Comparison of ENCODE assay signal across 1 cellular context in genomic region chr10:69055241-69055640, GRCh38.
TF ChIP-seq lines count a peak whose summit lies in the region.

No MANE protein-coding gene starts in this region.

TF ChIP-seq in GM12878, 131 proteins besides CTCF, POLR2A, EP300 and RAD21 (continues in another document):
- TF ChIP-seq PAX5 (IDR thresholded peaks at IDR 0.05; ENCODE audit: borderline replicate concordance, low read depth, low read length), result 0 out of 2 replicates have a peak, but pooled peaks have one; percentile 25
- TF ChIP-seq NFXL1 (IDR thresholded peaks at IDR 0.05; ENCODE audit: borderline replicate concordance), result no peak
- no peak for TF ChIP-seq SREBF2 (IDR thresholded peaks at IDR 0.05; ENCODE audit: low read length)
- TF ChIP-seq, protein P1, sequence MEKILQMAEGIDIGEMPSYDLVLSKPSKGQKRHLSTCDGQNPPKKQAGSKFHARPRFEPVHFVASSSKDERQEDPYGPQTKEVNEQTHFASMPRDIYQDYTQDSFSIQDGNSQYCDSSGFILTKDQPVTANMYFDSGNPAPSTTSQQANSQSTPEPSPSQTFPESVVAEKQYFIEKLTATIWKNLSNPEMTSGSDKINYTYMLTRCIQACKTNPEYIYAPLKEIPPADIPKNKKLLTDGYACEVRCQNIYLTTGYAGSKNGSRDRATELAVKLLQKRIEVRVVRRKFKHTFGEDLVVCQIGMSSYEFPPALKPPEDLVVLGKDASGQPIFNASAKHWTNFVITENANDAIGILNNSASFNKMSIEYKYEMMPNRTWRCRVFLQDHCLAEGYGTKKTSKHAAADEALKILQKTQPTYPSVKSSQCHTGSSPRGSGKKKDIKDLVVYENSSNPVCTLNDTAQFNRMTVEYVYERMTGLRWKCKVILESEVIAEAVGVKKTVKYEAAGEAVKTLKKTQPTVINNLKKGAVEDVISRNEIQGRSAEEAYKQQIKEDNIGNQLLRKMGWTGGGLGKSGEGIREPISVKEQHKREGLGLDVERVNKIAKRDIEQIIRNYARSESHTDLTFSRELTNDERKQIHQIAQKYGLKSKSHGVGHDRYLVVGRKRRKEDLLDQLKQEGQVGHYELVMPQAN (conservative IDR thresholded peaks at IDR 0.05), result no peak
- no peak for TF ChIP-seq TCF12 (IDR thresholded peaks at IDR 0.05; ENCODE audit: low read depth, low read length)
- peak; percentile 88 for TF ChIP-seq RUNX3 (IDR thresholded peaks at IDR 0.05; ENCODE audit: low read length)
- TF ChIP-seq LARP7 (IDR thresholded peaks at IDR 0.05), result no peak
- peak; percentile 7; the same call in 1 of the 2 replicates for TF ChIP-seq RAD51 (IDR thresholded peaks at IDR 0.05)
- no peak for TF ChIP-seq ASH2L (IDR thresholded peaks at IDR 0.05; ENCODE audit: borderline replicate concordance, low read depth)
- peak; percentile 78; the same call in 1 of the 2 replicates for TF ChIP-seq IRF4 (IDR thresholded peaks at IDR 0.05; ENCODE audit: low read depth, low read length)
- TF ChIP-seq MYC (IDR thresholded peaks at IDR 0.05; ENCODE audit: insufficient read depth, insufficient read length, insufficient replicate concordance, low read length, severe bottlenecking), result no peak
- TF ChIP-seq MTA2 (IDR thresholded peaks at IDR 0.05; ENCODE audit: low read depth), result peak; percentile 40; the same call in 1 of the 2 replicates
- 0 out of 2 replicates have a peak, but pooled peaks have one; percentile 68 for TF ChIP-seq RCOR1 (conservative IDR thresholded peaks at IDR 0.05; ENCODE audit: low read depth, low read length)
- no peak for TF ChIP-seq RBBP5 (conservative IDR thresholded peaks at IDR 0.05)
- TF ChIP-seq, protein P2, sequence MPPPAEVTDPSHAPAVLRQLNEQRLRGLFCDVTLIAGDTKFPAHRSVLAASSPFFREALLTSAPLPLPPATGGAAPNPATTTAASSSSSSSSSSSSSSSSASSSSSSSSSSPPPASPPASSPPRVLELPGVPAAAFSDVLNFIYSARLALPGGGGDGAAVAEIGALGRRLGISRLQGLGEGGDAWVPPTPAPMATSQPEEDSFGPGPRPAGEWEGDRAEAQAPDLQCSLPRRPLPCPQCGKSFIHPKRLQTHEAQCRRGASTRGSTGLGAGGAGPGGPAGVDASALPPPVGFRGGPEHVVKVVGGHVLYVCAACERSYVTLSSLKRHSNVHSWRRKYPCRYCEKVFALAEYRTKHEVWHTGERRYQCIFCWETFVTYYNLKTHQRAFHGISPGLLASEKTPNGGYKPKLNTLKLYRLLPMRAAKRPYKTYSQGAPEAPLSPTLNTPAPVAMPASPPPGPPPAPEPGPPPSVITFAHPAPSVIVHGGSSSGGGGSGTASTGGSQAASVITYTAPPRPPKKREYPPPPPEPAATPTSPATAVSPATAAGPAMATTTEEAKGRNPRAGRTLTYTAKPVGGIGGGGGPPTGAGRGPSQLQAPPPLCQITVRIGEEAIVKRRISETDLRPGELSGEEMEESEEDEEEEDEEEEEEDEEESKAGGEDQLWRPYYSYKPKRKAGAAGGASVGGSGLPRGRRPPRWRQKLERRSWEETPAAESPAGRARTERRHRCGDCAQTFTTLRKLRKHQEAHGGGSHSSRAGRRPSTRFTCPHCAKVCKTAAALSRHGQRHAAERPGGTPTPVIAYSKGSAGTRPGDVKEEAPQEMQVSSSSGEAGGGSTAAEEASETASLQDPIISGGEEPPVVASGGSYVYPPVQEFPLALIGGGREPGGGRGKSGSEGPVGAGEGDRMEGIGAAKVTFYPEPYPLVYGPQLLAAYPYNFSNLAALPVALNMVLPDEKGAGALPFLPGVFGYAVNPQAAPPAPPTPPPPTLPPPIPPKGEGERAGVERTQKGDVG (CRISPR knock-in tag; IDR thresholded peaks at IDR 0.05), result no peak
- TF ChIP-seq ZNF384 (IDR thresholded peaks at IDR 0.05; ENCODE audit: borderline replicate concordance, low read depth, low read length), result peak; percentile 43; the same call in 1 of the 2 replicates
- TF ChIP-seq CBFB (IDR thresholded peaks at IDR 0.05; ENCODE audit: low read depth), result 0 out of 2 replicates have a peak, but pooled peaks have one; percentile 21
- no peak for TF ChIP-seq CHD4 (IDR thresholded peaks at IDR 0.05)
- TF ChIP-seq MYB (IDR thresholded peaks at IDR 0.05; ENCODE audit: borderline replicate concordance, low read depth, low read length), result 0 out of 2 replicates have a peak, but pooled peaks have one; percentile 58
- TF ChIP-seq IKZF2 (IDR thresholded peaks at IDR 0.05), result peak in 1 of 2 experiments; percentile 40; a peak in 2 of 4 replicates
- TF ChIP-seq KDM1A (IDR thresholded peaks at IDR 0.05; ENCODE audit: borderline replicate concordance), result no peak
- TF ChIP-seq POLR2AphosphoS2 (IDR thresholded peaks at IDR 0.05; ENCODE audit: low read depth, low read length), result no peak
- TF ChIP-seq, protein P3, sequence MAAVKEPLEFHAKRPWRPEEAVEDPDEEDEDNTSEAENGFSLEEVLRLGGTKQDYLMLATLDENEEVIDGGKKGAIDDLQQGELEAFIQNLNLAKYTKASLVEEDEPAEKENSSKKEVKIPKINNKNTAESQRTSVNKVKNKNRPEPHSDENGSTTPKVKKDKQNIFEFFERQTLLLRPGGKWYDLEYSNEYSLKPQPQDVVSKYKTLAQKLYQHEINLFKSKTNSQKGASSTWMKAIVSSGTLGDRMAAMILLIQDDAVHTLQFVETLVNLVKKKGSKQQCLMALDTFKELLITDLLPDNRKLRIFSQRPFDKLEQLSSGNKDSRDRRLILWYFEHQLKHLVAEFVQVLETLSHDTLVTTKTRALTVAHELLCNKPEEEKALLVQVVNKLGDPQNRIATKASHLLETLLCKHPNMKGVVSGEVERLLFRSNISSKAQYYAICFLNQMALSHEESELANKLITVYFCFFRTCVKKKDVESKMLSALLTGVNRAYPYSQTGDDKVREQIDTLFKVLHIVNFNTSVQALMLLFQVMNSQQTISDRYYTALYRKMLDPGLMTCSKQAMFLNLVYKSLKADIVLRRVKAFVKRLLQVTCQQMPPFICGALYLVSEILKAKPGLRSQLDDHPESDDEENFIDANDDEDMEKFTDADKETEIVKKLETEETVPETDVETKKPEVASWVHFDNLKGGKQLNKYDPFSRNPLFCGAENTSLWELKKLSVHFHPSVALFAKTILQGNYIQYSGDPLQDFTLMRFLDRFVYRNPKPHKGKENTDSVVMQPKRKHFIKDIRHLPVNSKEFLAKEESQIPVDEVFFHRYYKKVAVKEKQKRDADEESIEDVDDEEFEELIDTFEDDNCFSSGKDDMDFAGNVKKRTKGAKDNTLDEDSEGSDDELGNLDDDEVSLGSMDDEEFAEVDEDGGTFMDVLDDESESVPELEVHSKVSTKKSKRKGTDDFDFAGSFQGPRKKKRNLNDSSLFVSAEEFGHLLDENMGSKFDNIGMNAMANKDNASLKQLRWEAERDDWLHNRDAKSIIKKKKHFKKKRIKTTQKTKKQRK (IDR thresholded peaks at IDR 0.05; ENCODE audit: low read depth, low read length), result no peak
- TF ChIP-seq ZBTB11 (CRISPR knock-in tag; IDR thresholded peaks at IDR 0.05), result no peak
- peak; percentile 31 to 52; a peak in 1 of 4 replicates for TF ChIP-seq BHLHE40 (IDR thresholded peaks at IDR 0.05; ENCODE audit: borderline replicate concordance in 1 of 2, low read depth in 2 of 2, low read length in 1 of 2)
- TF ChIP-seq, protein P4, sequence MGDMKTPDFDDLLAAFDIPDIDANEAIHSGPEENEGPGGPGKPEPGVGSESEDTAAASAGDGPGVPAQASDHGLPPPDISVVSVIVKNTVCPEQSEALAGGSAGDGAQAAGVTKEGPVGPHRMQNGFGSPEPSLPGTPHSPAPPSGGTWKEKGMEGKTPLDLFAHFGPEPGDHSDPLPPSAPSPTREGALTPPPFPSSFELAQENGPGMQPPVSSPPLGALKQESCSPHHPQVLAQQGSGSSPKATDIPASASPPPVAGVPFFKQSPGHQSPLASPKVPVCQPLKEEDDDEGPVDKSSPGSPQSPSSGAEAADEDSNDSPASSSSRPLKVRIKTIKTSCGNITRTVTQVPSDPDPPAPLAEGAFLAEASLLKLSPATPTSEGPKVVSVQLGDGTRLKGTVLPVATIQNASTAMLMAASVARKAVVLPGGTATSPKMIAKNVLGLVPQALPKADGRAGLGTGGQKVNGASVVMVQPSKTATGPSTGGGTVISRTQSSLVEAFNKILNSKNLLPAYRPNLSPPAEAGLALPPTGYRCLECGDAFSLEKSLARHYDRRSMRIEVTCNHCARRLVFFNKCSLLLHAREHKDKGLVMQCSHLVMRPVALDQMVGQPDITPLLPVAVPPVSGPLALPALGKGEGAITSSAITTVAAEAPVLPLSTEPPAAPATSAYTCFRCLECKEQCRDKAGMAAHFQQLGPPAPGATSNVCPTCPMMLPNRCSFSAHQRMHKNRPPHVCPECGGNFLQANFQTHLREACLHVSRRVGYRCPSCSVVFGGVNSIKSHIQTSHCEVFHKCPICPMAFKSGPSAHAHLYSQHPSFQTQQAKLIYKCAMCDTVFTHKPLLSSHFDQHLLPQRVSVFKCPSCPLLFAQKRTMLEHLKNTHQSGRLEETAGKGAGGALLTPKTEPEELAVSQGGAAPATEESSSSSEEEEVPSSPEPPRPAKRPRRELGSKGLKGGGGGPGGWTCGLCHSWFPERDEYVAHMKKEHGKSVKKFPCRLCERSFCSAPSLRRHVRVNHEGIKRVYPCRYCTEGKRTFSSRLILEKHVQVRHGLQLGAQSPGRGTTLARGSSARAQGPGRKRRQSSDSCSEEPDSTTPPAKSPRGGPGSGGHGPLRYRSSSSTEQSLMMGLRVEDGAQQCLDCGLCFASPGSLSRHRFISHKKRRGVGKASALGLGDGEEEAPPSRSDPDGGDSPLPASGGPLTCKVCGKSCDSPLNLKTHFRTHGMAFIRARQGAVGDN (IDR thresholded peaks at IDR 0.05), result no peak
- TF ChIP-seq ZNF592 (IDR thresholded peaks at IDR 0.05), result no peak
- TF ChIP-seq SPI1 (IDR thresholded peaks at IDR 0.05; ENCODE audit: borderline replicate concordance, insufficient read depth, low read depth, low read length), result no peak
- no peak for TF ChIP-seq FOXM1 (IDR thresholded peaks at IDR 0.05; ENCODE audit: low read depth, low read length)
- TF ChIP-seq SMARCA5 (IDR thresholded peaks at IDR 0.05), result no peak
- TF ChIP-seq SMC3 (IDR thresholded peaks at IDR 0.05; ENCODE audit: borderline replicate concordance, low read length), result no peak
- 0 out of 2 replicates have a peak, but pooled peaks have one; percentile 22 for TF ChIP-seq BMI1 (IDR thresholded peaks at IDR 0.05; ENCODE audit: borderline replicate concordance)
- TF ChIP-seq, protein P5, sequence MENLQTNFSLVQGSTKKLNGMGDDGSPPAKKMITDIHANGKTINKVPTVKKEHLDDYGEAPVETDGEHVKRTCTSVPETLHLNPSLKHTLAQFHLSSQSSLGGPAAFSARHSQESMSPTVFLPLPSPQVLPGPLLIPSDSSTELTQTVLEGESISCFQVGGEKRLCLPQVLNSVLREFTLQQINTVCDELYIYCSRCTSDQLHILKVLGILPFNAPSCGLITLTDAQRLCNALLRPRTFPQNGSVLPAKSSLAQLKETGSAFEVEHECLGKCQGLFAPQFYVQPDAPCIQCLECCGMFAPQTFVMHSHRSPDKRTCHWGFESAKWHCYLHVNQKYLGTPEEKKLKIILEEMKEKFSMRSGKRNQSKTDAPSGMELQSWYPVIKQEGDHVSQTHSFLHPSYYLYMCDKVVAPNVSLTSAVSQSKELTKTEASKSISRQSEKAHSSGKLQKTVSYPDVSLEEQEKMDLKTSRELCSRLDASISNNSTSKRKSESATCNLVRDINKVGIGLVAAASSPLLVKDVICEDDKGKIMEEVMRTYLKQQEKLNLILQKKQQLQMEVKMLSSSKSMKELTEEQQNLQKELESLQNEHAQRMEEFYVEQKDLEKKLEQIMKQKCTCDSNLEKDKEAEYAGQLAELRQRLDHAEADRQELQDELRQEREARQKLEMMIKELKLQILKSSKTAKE (IDR thresholded peaks at IDR 0.05; ENCODE audit: low read depth, poor library complexity, severe bottlenecking), result peak; percentile 39
- TF ChIP-seq ZNF24 (IDR thresholded peaks at IDR 0.05), result peak; percentile 70; the same call in 1 of the 2 replicates
- peak; percentile 72 for TF ChIP-seq JUNB (IDR thresholded peaks at IDR 0.05)
- TF ChIP-seq MEF2B (IDR thresholded peaks at IDR 0.05; ENCODE audit: partially characterized antibody, poor library complexity, severe bottlenecking), result peak; percentile 37
